In genomic region chr7:98496618-98497017, GRCh38 we compare ENCODE assay signal across 7 cellular contexts.
"Had no signal": no experiment of that assay in that cellular context is flagged by ENCODE, and none has a peak within 500 bp of the region (broad histone marks: within the 10 kb centered on the region; RNA-seq: fewer than 3 reads in every experiment).

No MANE protein-coding gene starts in this region.

- H3K9ac ChIP-seq: KMS-11 had no signal

- FAIRE-seq: HepG2, HTR-8/SVneo had no signal

- DNase-seq: IMR-90, KBM-7, KG1 had no signal

- H3K27ac ChIP-seq: HL-60, KMS-11 had no signal

- H3K4me2 ChIP-seq: KMS-11 had no signal

- ATAC-seq: HepG2 had no signal
